In genomic region chr18:35413163-35413511, GRCh38 we compare ENCODE assay signal across 9 cellular contexts.
"Had no signal": no experiment of that assay in that cellular context is flagged by ENCODE, and none has a peak within 500 bp of the region (broad histone marks: within the 10 kb centered on the region; RNA-seq: fewer than 3 reads in every experiment).

No MANE protein-coding gene starts in this region.

- H3K9me3 Mint-ChIP-seq: activated naive CD4-positive, alpha-beta T cell treated with anti-CD3 and anti-CD28 coated beads, Interleukin-2, amount 50 U/mL, for 24 hours had no signal

- H3K4me3 ChIP-seq: dorsolateral prefrontal cortex, esophagus muscularis mucosa, pancreas, skin epidermis, transverse colon had no signal

- DNase-seq: activated T-cell treated with anti-CD3 and anti-CD28 coated beads, Interleukin-2, amount 50 U/mL, for 1 hour; brain microvascular endothelial cell; dorsolateral prefrontal cortex; foreskin fibroblast; pancreas; transverse colon had no signal

- H3K4me3 Mint-ChIP-seq: activated naive CD4-positive, alpha-beta T cell treated with anti-CD3 and anti-CD28 coated beads, Interleukin-2, amount 50 U/mL, for 24 hours had no signal

- H3K27me3 Mint-ChIP-seq: activated naive CD4-positive, alpha-beta T cell treated with anti-CD3 and anti-CD28 coated beads, Interleukin-2, amount 50 U/mL, for 24 hours had no signal

- H3K36me3 Mint-ChIP-seq: activated naive CD4-positive, alpha-beta T cell treated with anti-CD3 and anti-CD28 coated beads, Interleukin-2, amount 50 U/mL, for 24 hours had no signal

- H3K36me3 ChIP-seq: brain microvascular endothelial cell, esophagus muscularis mucosa, pancreas, transverse colon had no signal

- H3K27me3 ChIP-seq: brain microvascular endothelial cell, dorsolateral prefrontal cortex, esophagus muscularis mucosa, pancreas, transverse colon had no signal

- H3K27ac ChIP-seq: brain microvascular endothelial cell, dorsolateral prefrontal cortex, esophagus muscularis mucosa, pancreas had no signal

- H3K9me3 ChIP-seq: pancreas had no signal
